19 cellular contexts compared by ENCODE assay signal in the genomic region with DNA sequence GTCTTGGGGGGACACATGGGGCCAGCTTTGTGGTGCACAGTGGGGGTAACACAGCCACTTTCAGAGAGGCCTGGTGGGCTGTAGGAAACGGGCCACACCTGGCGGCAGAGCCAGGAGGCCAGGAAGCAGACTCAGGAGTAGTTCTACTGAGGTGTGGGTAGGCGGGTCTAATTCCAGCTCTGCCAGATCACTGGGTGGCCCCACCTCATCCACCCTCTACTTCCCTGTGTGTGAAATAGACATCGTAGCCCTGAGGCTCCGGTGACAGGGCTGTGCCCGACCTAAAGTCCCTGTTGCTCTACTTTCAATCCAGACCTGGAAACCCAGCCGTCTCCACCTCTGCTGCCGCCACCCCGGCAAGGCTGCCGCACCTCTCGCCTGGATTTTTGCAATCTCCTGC. TPM values are rescaled to one million over a fixed set of nuclear protein-coding genes. Genes with fewer than 3 reads are reported as not detected.
A peak's percentile ranks its signal among the peaks of the same experiment; 100 is the strongest.
DNase-seq lines count a peak whose midpoint lies in the region; ATAC-seq, FAIRE-seq and TF ChIP-seq lines count a peak whose summit lies in the region.
"Had no signal": no experiment of that assay in that cellular context is flagged by ENCODE, and none has a peak within 500 bp of the region (broad histone marks: within the 10 kb centered on the region; RNA-seq: fewer than 3 reads in every experiment).

No MANE protein-coding gene starts in this region.

- TF ChIP-seq POLR2A in HepG2 (IDR thresholded peaks at IDR 0.05; ENCODE audit: insufficient read depth in 1 of 2, low read depth in 2 of 2, low read length in 2 of 2) (no peak), right lobe of liver (IDR thresholded peaks at IDR 0.05) (no peak)

- TF ChIP-seq EP300 in HepG2 (IDR thresholded peaks at IDR 0.05; ENCODE audit: low read depth in 2 of 2, low read length in 2 of 2) = no peak
- no peak for TF ChIP-seq EP300 in HepG2 (CRISPR knock-in tag; IDR thresholded peaks at IDR 0.05; ENCODE audit: borderline replicate concordance)

- peaks cover 3% of the 10 kb centered on the region for H3K36me3 Mint-ChIP-seq in endothelial cell (ENCODE audit: low read depth, unreplicated experiment)
- no peaks in the 10 kb centered on the region for H3K36me3 Mint-ChIP-seq in neural crest cell (ENCODE audit: low read depth)

- in situ Hi-C loops in HepG2 (cut with HindIII; ENCODE audit: extremely low pct_ligation_motif_present, low pct_unique_long_range_greater_than_20kb) = no loop called here

- 3% methylated on average over 5 of the region's 11 CpGs for WGBS in HepG2 (ENCODE audit: low lambda C conversion rate)
- 86% methylated on average over 6 of the region's 11 CpGs for WGBS in right lobe of liver (ENCODE audit: insufficient coverage, low coverage, low lambda C conversion rate, missing lambda C conversion rate)

- H2AFZ ChIP-seq in HepG2 (ENCODE audit: low read length) = no peak overlapping the region

- DNase-seq in HepG2 (ENCODE audit: low spot score) (no peak), right lobe of liver (no peak), endothelial cell (ENCODE audit: low spot score) (no peak), neural crest cell (ENCODE audit: low read depth, low spot score) (no peak), ureter (ENCODE audit: low spot score) (peak; percentile 75), NOMO-1 treated with dmso at 0.1 percent for 144 hours (lab: John Stamatoyannopoulos, UW; ENCODE audit: unreplicated experiment) (no peak)
- DNase-seq in stimulated activated CD4-positive, alpha-beta T cell treated with anti-CD3 and anti-CD28 coated beads, Interleukin-4, amount 100 ng/mL, for 1 hour = no peak
- DNase-seq in activated CD8-positive, alpha-beta memory T cell treated with anti-CD3 and anti-CD28 coated beads, Interleukin-2, amount 50 U/mL, for 48 hours = no peak
- DNase-seq: DMS153, NCI-H146, NCI-H2081 treated with DMSO at 0.1 percent for 48 hours, NCI-H345, SHP77 had no signal

- no peak for FAIRE-seq in HepG2 (lab: Jason Lieb, UNC)
- FAIRE-seq: GM12878, GM18507, K562 had no signal

- intact Hi-C loops in HepG2 (cut with micrococcal nuclease; ENCODE audit: unreplicated experiment) = no loop called here
- intact Hi-C loops in right lobe of liver (cut with DNase I) = loop anchor here in 1 of 2 donors (10.0 kb wide), 1 partner anchor 188 kb away; a partner anchor contains a TSS

- H3K27ac ChIP-seq in HepG2 (ENCODE audit: extremely low read length, insufficient read depth, low read length) (no peak overlapping the region), right lobe of liver (no peak overlapping the region)
- H3K27ac ChIP-seq: C4-2B had no signal

- CTCF ChIA-PET in HepG2 (lab: Yijun Ruan, JAX; ENCODE audit: low intra/inter-chr PET ratio, low total read pairs) = no interaction called here

- ATAC-seq in HepG2 = no peak
- ATAC-seq in right lobe of liver = no peak
- ATAC-seq: GM12878, K562 had no signal

- H4K20me1 ChIP-seq in HepG2 (ENCODE audit: insufficient read depth, low read length) = no peaks in the 10 kb centered on the region

- no peaks in the 10 kb centered on the region for H3K79me2 ChIP-seq in HepG2 (ENCODE audit: insufficient read depth, low read length)

- H3K36me3 ChIP-seq in HepG2 (replicated peaks in 1 of 2; ENCODE audit: control insufficient read depth in 1 of 2, insufficient read depth in 2 of 2, low read length in 2 of 2) (no peaks in the 10 kb centered on the region), right lobe of liver (no peaks in the 10 kb centered on the region)
- H3K36me3 ChIP-seq: HAP-1 had no signal

- no peak overlapping the region for H3K9ac ChIP-seq in HepG2 (ENCODE audit: insufficient read depth, low read depth, low read length)

- H3K27ac Mint-ChIP-seq in endothelial cell (ENCODE audit: unreplicated experiment) = peak overlapping the region; percentile 64
- no peak overlapping the region for H3K27ac Mint-ChIP-seq in neural crest cell (ENCODE audit: unreplicated experiment)

- TF ChIP-seq RAD21 in HepG2 (CRISPR knock-in tag; IDR thresholded peaks at IDR 0.05) = no peak

- H3K4me2 ChIP-seq in HepG2 (ENCODE audit: low read depth, low read length) = peak overlapping the region; percentile 58

- H3K27me3 ChIP-seq in HepG2 (ENCODE audit: control insufficient read depth in 1 of 2, insufficient read depth in 2 of 2, low read length in 2 of 2) (peaks cover 12 to 58% of the 10 kb centered on the region in 2 experiments; a peak in 4 of 5 replicates), right lobe of liver (peaks cover 0 to 24% of the 10 kb centered on the region in 2 donors)

- H3K4me1 ChIP-seq in HepG2 (ENCODE audit: insufficient read depth, low read length) = peaks cover 82% of the 10 kb centered on the region
- H3K4me1 ChIP-seq in right lobe of liver = peaks cover 0 to 20% (median 8%) of the 10 kb centered on the region in 4 donors

- BruUV-seq in HepG2 (replicated peaks; lab: Mats Ljungman, UMichigan) = no TSS peak

- H3K4me3 Mint-ChIP-seq in endothelial cell (ENCODE audit: unreplicated experiment) (peak overlapping the region; percentile 76), neural crest cell (peak overlapping the region; percentile 26)

- H3K4me1 Mint-ChIP-seq in endothelial cell (ENCODE audit: unreplicated experiment) (peaks cover 17% of the 10 kb centered on the region), neural crest cell (peaks cover 14% of the 10 kb centered on the region)

- no peaks in the 10 kb centered on the region for H3K9me3 ChIP-seq in HepG2 (ENCODE audit: low read length)
- H3K9me3 ChIP-seq in right lobe of liver = no peaks in the 10 kb centered on the region
- H3K9me3 ChIP-seq: HAP-1 had no signal

- H3K4me3 ChIP-seq in HepG2 (replicated peaks in 1 of 3; ENCODE audit: insufficient read depth in 1 of 3, low read depth in 2 of 3, low read length in 3 of 3) = peak overlapping the region in 1 of 3 experiments; percentile 9; a peak in 1 of 6 replicates
- no peak overlapping the region for H3K4me3 ChIP-seq in right lobe of liver
- H3K4me3 ChIP-seq: GM12878, HAP-1, K562 had no signal

- H3K27me3 Mint-ChIP-seq in endothelial cell (ENCODE audit: unreplicated experiment) (peaks cover 39% of the 10 kb centered on the region), neural crest cell (ENCODE audit: low read depth) (peaks cover 31% of the 10 kb centered on the region)

- no peaks in the 10 kb centered on the region for H3K9me3 Mint-ChIP-seq in endothelial cell (ENCODE audit: unreplicated experiment)
- no peaks in the 10 kb centered on the region for H3K9me3 Mint-ChIP-seq in neural crest cell

- TF ChIP-seq CTCF in HepG2 (CRISPR knock-in tag; IDR thresholded peaks at IDR 0.05) (no peak), right lobe of liver (IDR thresholded peaks at IDR 0.05) (no peak), endothelial cell (IDR thresholded peaks at IDR 0.05; ENCODE audit: unreplicated experiment) (no peak), neural crest cell (conservative IDR thresholded peaks at IDR 0.05) (no peak)

- POLR2A ChIA-PET in HepG2 (lab: Yijun Ruan, JAX) = no interaction called here

RNA-seq across cellular contexts. Expression of a gene that starts 4.0 kb away (rescaled TPM):
- total RNA-seq in HepG2 (2016; rRNA removed; fragmentation: Illumina TruSeq; extraction: Trizol) (not detected in 2 replicates), right lobe of liver (under 1 TPM in 1 of 6 experiments, not detected in 5; 0.06 TPM), endothelial cell (ENCODE audit: unreplicated experiment) (0.67 TPM), neural crest cell (0.16 and 0.39 TPM in 2 replicates), ureter (0.60 TPM)
- total RNA-seq in HepG2 (2016; cell fraction: cytosol; rRNA removed; fragmentation: Illumina TruSeq; extraction: Trizol; ENCODE audit: low read depth) = not detected in 2 replicates
- total RNA-seq in HepG2 (2016; cell fraction: insoluble cytoplasmic fraction; rRNA removed; fragmentation: Illumina TruSeq; extraction: Trizol) = not detected in 2 replicates
- not detected in 2 replicates for total RNA-seq in HepG2 (2016; cell fraction: membrane; rRNA removed; fragmentation: Illumina TruSeq; extraction: Trizol)
- not detected in 2 replicates for total RNA-seq in HepG2 (2016; cell fraction: nucleus; rRNA removed; fragmentation: Illumina TruSeq; extraction: Trizol)
- 0.03 and 0.10 TPM in 2 replicates for polyA plus RNA-seq in HepG2 (2011; rRNA removed)
- 0.03 and 0.04 TPM in 2 replicates for polyA plus RNA-seq in HepG2 (2011; cell fraction: cytosol; rRNA removed)
- 0.42 and 0.51 TPM in 2 replicates for polyA plus RNA-seq in HepG2 (2011; cell fraction: nucleus; rRNA removed)
- 0.04 TPM in 1 of 2 replicates, not detected in the other for polyA plus RNA-seq in HepG2 (2012)
- polyA plus RNA-seq in HepG2 (2016; cell fraction: cytosol; fragmentation: Illumina TruSeq; extraction: Trizol; ENCODE audit: low read depth) = not detected in 2 replicates
- polyA plus RNA-seq in HepG2 (2016; cell fraction: insoluble cytoplasmic fraction; fragmentation: Illumina TruSeq; extraction: Trizol; ENCODE audit: low read depth) = not detected in 2 replicates
- polyA plus RNA-seq in HepG2 (2016; cell fraction: membrane; fragmentation: Illumina TruSeq; extraction: Trizol; ENCODE audit: low read depth) = not detected in 2 replicates
- polyA plus RNA-seq in HepG2 (2016; cell fraction: nucleus; fragmentation: Illumina TruSeq; extraction: Trizol; ENCODE audit: insufficient read depth, low read depth) = 0.14 TPM in 1 of 2 replicates, not detected in the other
- polyA minus RNA-seq in HepG2 (2011; rRNA and poly(A)+ RNA removed; ENCODE audit: low replicate concordance) = 0.12 and 0.14 TPM in 2 replicates
- polyA minus RNA-seq in HepG2 (2011; cell fraction: cytosol; rRNA and poly(A)+ RNA removed) = not detected in 2 replicates
- polyA minus RNA-seq in HepG2 (2011; cell fraction: nucleus; rRNA and poly(A)+ RNA removed) = 0.13 TPM in 1 of 2 replicates, not detected in the other
- total RNA-seq: A172 had no signal

RNA-seq across cellular contexts. Expression of a gene that starts 21.3 kb away (rescaled TPM):
- 6.2 and 6.5 TPM in 2 replicates for total RNA-seq in HepG2 (2016; rRNA removed; fragmentation: Illumina TruSeq; extraction: Trizol)
- total RNA-seq in HepG2 (2016; cell fraction: cytosol; rRNA removed; fragmentation: Illumina TruSeq; extraction: Trizol; ENCODE audit: low read depth) = 5.2 and 6.6 TPM in 2 replicates
- 5.7 and 6.5 TPM in 2 replicates for total RNA-seq in HepG2 (2016; cell fraction: insoluble cytoplasmic fraction; rRNA removed; fragmentation: Illumina TruSeq; extraction: Trizol)
- 5.0 and 5.6 TPM in 2 replicates for total RNA-seq in HepG2 (2016; cell fraction: membrane; rRNA removed; fragmentation: Illumina TruSeq; extraction: Trizol)
- total RNA-seq in HepG2 (2016; cell fraction: nucleus; rRNA removed; fragmentation: Illumina TruSeq; extraction: Trizol) = 1.9 and 4.0 TPM in 2 replicates
- polyA plus RNA-seq in HepG2 (2011; rRNA removed) = 21.0 and 27.2 TPM in 2 replicates
- 38.4 and 42.6 TPM in 2 replicates for polyA plus RNA-seq in HepG2 (2011; cell fraction: cytosol; rRNA removed)
- 20.2 and 22.1 TPM in 2 replicates for polyA plus RNA-seq in HepG2 (2011; cell fraction: nucleus; rRNA removed)
- polyA plus RNA-seq in HepG2 (2012) = 20.1 and 25.3 TPM in 2 replicates
- polyA plus RNA-seq in HepG2 (2016; cell fraction: cytosol; fragmentation: Illumina TruSeq; extraction: Trizol; ENCODE audit: low read depth) = 7.8 and 8.7 TPM in 2 replicates
- polyA plus RNA-seq in HepG2 (2016; cell fraction: insoluble cytoplasmic fraction; fragmentation: Illumina TruSeq; extraction: Trizol; ENCODE audit: low read depth) = 6.9 and 7.6 TPM in 2 replicates
- 5.5 and 5.7 TPM in 2 replicates for polyA plus RNA-seq in HepG2 (2016; cell fraction: membrane; fragmentation: Illumina TruSeq; extraction: Trizol; ENCODE audit: low read depth)
- polyA plus RNA-seq in HepG2 (2016; cell fraction: nucleus; fragmentation: Illumina TruSeq; extraction: Trizol; ENCODE audit: insufficient read depth, low read depth) = 4.9 and 6.4 TPM in 2 replicates
- 2.0 and 9.1 TPM in 2 replicates for polyA minus RNA-seq in HepG2 (2011; rRNA and poly(A)+ RNA removed; ENCODE audit: low replicate concordance)
- 4.9 and 5.5 TPM in 2 replicates for polyA minus RNA-seq in HepG2 (2011; cell fraction: cytosol; rRNA and poly(A)+ RNA removed)
- 3.6 and 5.5 TPM in 2 replicates for polyA minus RNA-seq in HepG2 (2011; cell fraction: nucleus; rRNA and poly(A)+ RNA removed)
- 10 to 100 TPM; 13.1 to 33.3 (median 23.7) TPM for total RNA-seq in right lobe of liver
- 86.2 TPM for total RNA-seq in endothelial cell (ENCODE audit: unreplicated experiment)
- 22.2 and 25.1 TPM in 2 replicates for total RNA-seq in neural crest cell
- 37.7 TPM for total RNA-seq in ureter

RNA-seq across cellular contexts. Expression of a gene that starts 21.8 kb away (rescaled TPM):
- 3.2 and 4.3 TPM in 2 replicates for total RNA-seq in HepG2 (2016; rRNA removed; fragmentation: Illumina TruSeq; extraction: Trizol)
- total RNA-seq in HepG2 (2016; cell fraction: cytosol; rRNA removed; fragmentation: Illumina TruSeq; extraction: Trizol; ENCODE audit: low read depth) = 1.4 TPM in 2 replicates
- total RNA-seq in HepG2 (2016; cell fraction: insoluble cytoplasmic fraction; rRNA removed; fragmentation: Illumina TruSeq; extraction: Trizol) = 3.1 and 4.0 TPM in 2 replicates
- total RNA-seq in HepG2 (2016; cell fraction: membrane; rRNA removed; fragmentation: Illumina TruSeq; extraction: Trizol) = 2.1 and 2.5 TPM in 2 replicates
- total RNA-seq in HepG2 (2016; cell fraction: nucleus; rRNA removed; fragmentation: Illumina TruSeq; extraction: Trizol) = 3.4 and 3.8 TPM in 2 replicates
- 4.8 TPM in 2 replicates for polyA plus RNA-seq in HepG2 (2011; rRNA removed)
- polyA plus RNA-seq in HepG2 (2011; cell fraction: cytosol; rRNA removed) = 3.4 TPM in 2 replicates
- polyA plus RNA-seq in HepG2 (2011; cell fraction: nucleus; rRNA removed) = 3.0 and 3.8 TPM in 2 replicates
- polyA plus RNA-seq in HepG2 (2012) = 3.5 and 3.6 TPM in 2 replicates
- polyA plus RNA-seq in HepG2 (2016; cell fraction: cytosol; fragmentation: Illumina TruSeq; extraction: Trizol; ENCODE audit: low read depth) = 2.6 and 2.9 TPM in 2 replicates
- 6.8 and 7.3 TPM in 2 replicates for polyA plus RNA-seq in HepG2 (2016; cell fraction: insoluble cytoplasmic fraction; fragmentation: Illumina TruSeq; extraction: Trizol; ENCODE audit: low read depth)
- 4.1 and 5.0 TPM in 2 replicates for polyA plus RNA-seq in HepG2 (2016; cell fraction: membrane; fragmentation: Illumina TruSeq; extraction: Trizol; ENCODE audit: low read depth)
- 6.8 and 9.9 TPM in 2 replicates for polyA plus RNA-seq in HepG2 (2016; cell fraction: nucleus; fragmentation: Illumina TruSeq; extraction: Trizol; ENCODE audit: insufficient read depth, low read depth)
- 9.1 and 11.7 TPM in 2 replicates for polyA minus RNA-seq in HepG2 (2011; rRNA and poly(A)+ RNA removed; ENCODE audit: low replicate concordance)
- 4.1 and 6.6 TPM in 2 replicates for polyA minus RNA-seq in HepG2 (2011; cell fraction: cytosol; rRNA and poly(A)+ RNA removed)
- 2.5 and 2.6 TPM in 2 replicates for polyA minus RNA-seq in HepG2 (2011; cell fraction: nucleus; rRNA and poly(A)+ RNA removed)
- 10 to 100 TPM in 1 of 6 experiments, 1 to 10 TPM in 5; 4.7 to 17.0 (median 6.1) TPM for total RNA-seq in right lobe of liver
- total RNA-seq in endothelial cell (ENCODE audit: unreplicated experiment) = 22.7 TPM
- total RNA-seq in neural crest cell = 9.3 and 9.7 TPM in 2 replicates
- 15.0 TPM for total RNA-seq in ureter
